8 cellular contexts compared by ENCODE assay signal in the genomic region with DNA sequence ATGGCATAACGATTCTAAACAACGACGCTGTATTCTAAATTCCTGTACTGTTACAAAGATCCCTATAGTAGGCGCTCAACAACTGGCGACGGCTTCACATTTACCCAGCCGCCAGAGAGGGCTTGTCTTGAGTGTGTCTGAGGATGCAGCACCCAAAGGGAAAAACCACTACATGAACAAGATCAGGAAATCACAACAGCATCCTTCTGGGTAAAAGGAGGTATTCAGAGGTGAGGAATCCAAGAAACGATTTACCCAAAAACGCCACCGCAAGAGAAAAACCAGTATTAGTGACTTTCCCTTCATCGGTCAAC. TPM values are rescaled to one million over a fixed set of nuclear protein-coding genes. Genes with fewer than 3 reads are reported as not detected.
A peak's percentile ranks its signal among the peaks of the same experiment; 100 is the strongest.
DNase-seq lines count a peak whose midpoint lies in the region; ATAC-seq and TF ChIP-seq lines count a peak whose summit lies in the region.

No MANE protein-coding gene starts in this region.

- ATAC-seq in HG02623 (IDR thresholded peaks at IDR 0.05; ENCODE audit: unreplicated experiment) (peak; percentile 79), left ventricle myocardium superior (peak; percentile 93)

- H3K36me3 ChIP-seq in adipocyte (ENCODE audit: control insufficient read depth, insufficient read depth, low read length, severe bottlenecking) (peaks cover 17% of the 10 kb centered on the region), prostate gland (no peaks in the 10 kb centered on the region), uterus (no peaks in the 10 kb centered on the region)

- H3K27me3 ChIP-seq in adipocyte (replicated peaks; ENCODE audit: control insufficient read depth, insufficient read depth, low read length) (no peaks in the 10 kb centered on the region), prostate gland (replicated peaks; ENCODE audit: insufficient read depth) (no peaks in the 10 kb centered on the region), uterus (no peaks in the 10 kb centered on the region)

- no peaks in the 10 kb centered on the region for H3K9me3 ChIP-seq in adipocyte (ENCODE audit: control insufficient read depth, low read length)
- no peaks in the 10 kb centered on the region for H3K9me3 ChIP-seq in prostate gland
- no peaks in the 10 kb centered on the region for H3K9me3 ChIP-seq in uterus

- TF ChIP-seq CTCF in GM12873 (IDR thresholded peaks at IDR 0.05; ENCODE audit: insufficient read depth, low read depth, low read length, missing control alignments) = peak; percentile 76
- TF ChIP-seq CTCF in prostate gland (IDR thresholded peaks at IDR 0.05) = peak; percentile 22 to 64 (median 52)
- TF ChIP-seq CTCF in uterus (IDR thresholded peaks at IDR 0.05) = peak; percentile 37 to 79 (median 63)

- peak overlapping the region; percentile 97 for H3K4me3 ChIP-seq in adipocyte (ENCODE audit: low read length)
- H3K4me3 ChIP-seq in prostate gland = peak overlapping the region; percentile 77 to 86
- H3K4me3 ChIP-seq in uterus = peak overlapping the region; percentile 70 to 92

- DNase-seq in NCI-H1048 (lab: John Stamatoyannopoulos, UW) = peak; percentile 40
- DNase-seq in SKM-1 (lab: John Stamatoyannopoulos, UW; ENCODE audit: unreplicated experiment) = peak; percentile 42
- DNase-seq in adipocyte (ENCODE audit: low read depth) = peak; percentile 92
- peak; percentile 68 for DNase-seq in left ventricle myocardium superior
- peak; percentile 80 for DNase-seq in prostate gland (ENCODE audit: low spot score)
- DNase-seq in uterus = peak; percentile 59 to 66

- TF ChIP-seq POLR2A in prostate gland (IDR thresholded peaks at IDR 0.05) (no peak), uterus (IDR thresholded peaks at IDR 0.05) (no peak)

- H3K4me1 ChIP-seq in adipocyte (ENCODE audit: control insufficient read depth, insufficient read depth, low read length) (peaks cover 7% of the 10 kb centered on the region), prostate gland (replicated peaks) (no peaks in the 10 kb centered on the region), uterus (no peaks in the 10 kb centered on the region)

- under 1% methylated on average over 11 of the region's 11 CpGs for WGBS in prostate gland

- H3K27ac ChIP-seq in prostate gland = peak overlapping the region; percentile 94
- H3K27ac ChIP-seq in uterus = peak overlapping the region; percentile 86 to 99

- peak overlapping the region; percentile 98 for H3K9ac ChIP-seq in adipocyte (ENCODE audit: low read length)

- intact Hi-C loops in left ventricle myocardium superior (cut with micrococcal nuclease) = loop anchor here (10.0 kb wide), 1 partner anchor 120 kb away; no protein-coding TSS in a partner anchor
- intact Hi-C loops in prostate gland (cut with DNase I) = loop anchor here (2.0 to 5.0 kb wide), 2 partner anchors 82 to 127 kb away; no protein-coding TSS in a partner anchor
- intact Hi-C loops in uterus (cut with DNase I; ENCODE audit: low total_unique reads) = no loop called here

RNA-seq across cellular contexts. Expression of a gene that starts 0.7 kb away (rescaled TPM):
- total RNA-seq in left ventricle myocardium superior = 14.8 TPM
- total RNA-seq in prostate gland = 10 to 100 TPM; 11.9 to 17.6 TPM
- total RNA-seq in uterus = 100 to 1,000 TPM in 1 of 4 donors, 10 to 100 TPM in 3; 18.8 to 123 (median 39.7) TPM

RNA-seq across cellular contexts. Expression of a gene that starts 43.1 kb away (rescaled TPM):
- total RNA-seq in left ventricle myocardium superior (35.9 TPM), prostate gland (100 to 1,000 TPM in 1 of 2 donors, 10 to 100 TPM in 1; 64.9 to 110 TPM), uterus (100 to 1,000 TPM in 2 of 4 donors, 10 to 100 TPM in 2; 36.6 to 143 (median 97.3) TPM)

Comparison
In these comparisons a context has a peak if more than half of its experiments do, and no peak if none do; other contexts are left out.
1. Peak in every context shown above with its lines: DNase-seq, ATAC-seq, H3K4me3 ChIP-seq and H3K27ac ChIP-seq.
2. DNase-seq: peak in every context shown above with its lines; median percentile 92 in adipocyte; 80 in prostate gland; 68 in left ventricle myocardium superior; 62 in uterus; 42 in SKM-1; 40 in NCI-H1048.